In the genomic region with DNA sequence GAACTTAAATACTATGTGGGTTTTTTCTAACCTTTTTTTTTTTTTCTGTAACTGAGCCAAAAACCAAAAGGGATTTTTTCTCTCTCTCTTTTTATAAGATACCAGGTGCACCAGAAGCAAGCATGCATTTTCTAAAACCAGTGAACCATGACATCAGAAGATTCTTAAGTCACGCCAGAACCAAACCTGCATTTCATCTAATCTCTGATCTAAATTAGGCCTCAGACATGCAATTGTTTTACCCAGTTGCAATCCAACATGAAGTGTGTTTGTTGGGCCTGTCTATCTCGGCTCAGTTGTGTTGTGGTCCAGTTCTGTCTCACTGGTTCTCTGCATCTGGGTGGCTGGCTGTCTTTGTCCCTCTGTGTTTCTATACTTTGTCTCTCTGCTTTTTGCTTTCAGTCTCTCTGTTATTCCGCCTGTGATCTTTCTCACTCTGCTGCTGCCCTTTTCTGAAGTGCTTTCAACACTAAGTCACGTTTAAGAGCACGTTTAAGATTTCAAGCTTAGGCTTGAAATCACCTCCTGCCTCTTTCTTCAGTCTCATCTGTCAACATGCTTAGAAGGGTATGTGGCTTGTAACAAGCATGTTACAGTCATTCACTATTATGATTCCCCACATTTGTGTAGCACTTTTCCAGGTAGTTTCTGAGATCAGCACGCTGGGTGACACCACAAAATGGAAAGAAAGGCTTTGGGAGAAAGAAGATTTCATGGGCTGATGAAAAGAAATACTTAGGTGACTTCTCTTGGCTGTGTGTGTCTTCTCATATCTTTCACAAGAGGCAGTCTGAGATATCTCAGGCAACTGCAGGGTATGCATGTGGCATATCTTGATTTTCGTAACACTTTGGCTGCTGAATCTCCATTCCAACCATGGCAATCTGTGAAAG, we compare ENCODE assay signal across 13 cellular contexts.
DNase-seq lines count a peak whose midpoint lies in the region; ATAC-seq, FAIRE-seq and TF ChIP-seq lines count a peak whose summit lies in the region.
"Had no signal": no experiment of that assay in that cellular context is flagged by ENCODE, and none has a peak within 500 bp of the region (broad histone marks: within the 10 kb centered on the region; RNA-seq: fewer than 3 reads in every experiment).

No MANE protein-coding gene starts in this region.

- no peaks in the 10 kb centered on the region for H3K79me2 ChIP-seq in H1 (ENCODE audit: control insufficient read depth in 1 of 2, insufficient read depth in 2 of 2, low read length in 2 of 2)
- H3K79me2 ChIP-seq: hepatocyte had no signal

- WGBS in H1 (ENCODE audit: extremely low coverage in 1 of 2, insufficient coverage in 1 of 2, insufficient read length in 1 of 2, insufficient replicate concordance in 2 of 2, low coverage in 1 of 2, low lambda C conversion rate in 2 of 2, missing lambda C conversion rate in 1 of 2), 2 experiments = 80% methylated on average over 7 of the region's 7 CpGs; no CpG with 5 or more reads in 1 of the 2 experiments

- H3K9me3 ChIP-seq in H1 (ENCODE audit: insufficient read depth in 2 of 2, low read depth in 1 of 2, low read length in 1 of 2) = peaks cover 15 to 18% of the 10 kb centered on the region in 2 experiments
- H3K9me3 ChIP-seq: colonic mucosa had no signal

- H4K5ac ChIP-seq in H1 (ENCODE audit: insufficient read length, low read depth, low read length) = no peak overlapping the region

- H3K4me3 ChIP-seq in H1 (ENCODE audit: extremely low read depth in 1 of 4, insufficient read depth in 2 of 4, low read depth in 3 of 4, low read length in 4 of 4) = no peak overlapping the region
- H3K4me3 ChIP-seq: colonic mucosa, hepatocyte, upper lobe of right lung had no signal

- H3K4me1 ChIP-seq in H1 (replicated peaks in 1 of 4; ENCODE audit: control insufficient read depth in 3 of 4, insufficient read depth in 4 of 4, low read length in 3 of 4) = no peaks in the 10 kb centered on the region
- H3K4me1 ChIP-seq: colonic mucosa, upper lobe of right lung had no signal

- no peak overlapping the region for H2BK20ac ChIP-seq in H1 (ENCODE audit: low read length)

- H2BK5ac ChIP-seq in H1 (ENCODE audit: low read depth, low read length) = no peak overlapping the region

- H4K20me1 ChIP-seq in H1 (replicated peaks in 1 of 2; ENCODE audit: control insufficient read depth in 1 of 2, insufficient read depth in 2 of 2, low read length in 2 of 2) = no peaks in the 10 kb centered on the region

- peak overlapping the region; percentile 82 for H3K4ac ChIP-seq in H1 (replicated peaks; ENCODE audit: insufficient read length, low read depth, low read length)

- H4K8ac ChIP-seq in H1 (ENCODE audit: extremely low read depth, insufficient read depth, low read length) = no peak overlapping the region

- no peak overlapping the region for H3K18ac ChIP-seq in H1 (ENCODE audit: extremely low read depth, low read length)

- H3K9ac ChIP-seq in H1 (replicated peaks in 1 of 4; ENCODE audit: extremely low read depth in 1 of 4, low read depth in 3 of 4, low read length in 3 of 4) = no peak overlapping the region

- H2AK5ac ChIP-seq in H1 (ENCODE audit: low read depth, low read length) = no peak overlapping the region

- no peak overlapping the region for H4K91ac ChIP-seq in H1 (replicated peaks; ENCODE audit: insufficient read length, low read length)

- no peak overlapping the region for H3K4me2 ChIP-seq in H1 (ENCODE audit: insufficient read depth in 1 of 2, low read depth in 2 of 2, low read length in 2 of 2)
- H3K4me2 ChIP-seq: hepatocyte had no signal

- H3K23me2 ChIP-seq in H1 (ENCODE audit: low read depth, low read length) = no peaks in the 10 kb centered on the region

- no peak overlapping the region for H3K27ac ChIP-seq in H1 (ENCODE audit: low read depth, low read length)
- H3K27ac ChIP-seq: colonic mucosa, hepatocyte, upper lobe of right lung had no signal

- H2BK12ac ChIP-seq in H1 (ENCODE audit: low read depth, low read length) = no peak overlapping the region

- DNase-seq in H1 (ENCODE audit: low read depth in 1 of 2, low spot score in 2 of 2) = no peak
- no peak for DNase-seq in germinal center (ENCODE audit: low spot score)
- DNase-seq in SHP77 (lab: John Stamatoyannopoulos, UW) = no peak
- DNase-seq in stimulated activated CD4-positive, alpha-beta T cell treated with anti-CD3 and anti-CD28 coated beads, Interleukin-4, amount 100 ng/mL, for 1 hour = no peak
- no peak for DNase-seq in activated CD4-positive, CD25-positive, alpha-beta regulatory T cell treated with anti-CD3 and anti-CD28 coated beads, Interleukin-2, amount 50 U/mL, for 72 hours
- DNase-seq: colonic mucosa; COR-L47; stimulated activated CD4-positive, alpha-beta T cell treated with anti-CD3 and anti-CD28 coated beads, Interleukin-1b, Interleukin-23, amount 100 ng/mL, for 48 hours; upper lobe of right lung had no signal

- H3K79me1 ChIP-seq in H1 (ENCODE audit: low read depth, low read length) = no peaks in the 10 kb centered on the region

- ATAC-seq in GM18502 (IDR thresholded peaks at IDR 0.05; ENCODE audit: poor library complexity, unreplicated experiment) (peak; percentile 68), GM21529 (IDR thresholded peaks at IDR 0.05; ENCODE audit: unreplicated experiment) (peak; percentile 77), HG03520 (IDR thresholded peaks at IDR 0.05; ENCODE audit: unreplicated experiment) (peak; percentile 51)
- ATAC-seq: upper lobe of right lung had no signal

- no peak for TF ChIP-seq RAD21 in H1 (IDR thresholded peaks at IDR 0.05 in 1 of 2, conservative IDR thresholded peaks at IDR 0.05 in 1 of 2; ENCODE audit: low read depth in 2 of 2, low read length in 2 of 2)

- H2BK120ac ChIP-seq in H1 (replicated peaks; ENCODE audit: low read depth, low read length) = no peak overlapping the region

- no peak for TF ChIP-seq EP300 in H1 (IDR thresholded peaks at IDR 0.05; ENCODE audit: borderline replicate concordance in 1 of 2, low read depth in 2 of 2, low read length in 2 of 2)

- H2AFZ ChIP-seq in H1 (ENCODE audit: low read length) = no peak overlapping the region
- H2AFZ ChIP-seq: hepatocyte had no signal

- no peak for TF ChIP-seq POLR2A in H1 (IDR thresholded peaks at IDR 0.05; ENCODE audit: control extremely low read depth in 1 of 2, low read depth in 2 of 2, low read length in 2 of 2)

- H3K36me3 ChIP-seq in H1 (ENCODE audit: control insufficient read depth in 2 of 4, insufficient read depth in 4 of 4, low read length in 3 of 4) = peaks cover 0 to 5% (median 2%) of the 10 kb centered on the region in 4 experiments; a peak in 2 of 8 replicates
- H3K36me3 ChIP-seq: colonic mucosa, upper lobe of right lung had no signal

- TF ChIP-seq CTCF in H1 (IDR thresholded peaks at IDR 0.05; ENCODE audit: control extremely low read depth in 1 of 3, insufficient read depth in 1 of 3, low read depth in 1 of 3, low read length in 3 of 3) = no peak

- H3K23ac ChIP-seq in H1 (ENCODE audit: insufficient read length) = no peak overlapping the region

- no peak overlapping the region for H3K56ac ChIP-seq in H1 (replicated peaks; ENCODE audit: insufficient read length, low read depth, low read length)

- H3K27me3 ChIP-seq in H1 (replicated peaks in 1 of 4; ENCODE audit: control insufficient read depth in 3 of 4, extremely low read depth in 1 of 4, insufficient read depth in 3 of 4, low read length in 3 of 4) = no peaks in the 10 kb centered on the region
- H3K27me3 ChIP-seq: colonic mucosa, hepatocyte, upper lobe of right lung had no signal

- H2BK15ac ChIP-seq in H1 (ENCODE audit: low read length) = no peak overlapping the region

- no peak for FAIRE-seq in H1 (lab: Jason Lieb, UNC)

- no peak overlapping the region for H3K14ac ChIP-seq in H1 (ENCODE audit: insufficient read length)

- POLR2A ChIA-PET in H1 (lab: Charles Lee; ENCODE audit: partially characterized antibody) = no interaction called here

- CTCF ChIA-PET in H1 (lab: Charles Lee; ENCODE audit: partially characterized antibody) = interaction anchor here (0.7 to 1.5 kb wide), 4 partner anchors 62 to 494 kb away, joined by 3 to 7 read pairs (median 3); no protein-coding TSS in a partner anchor

TF ChIP-seq in H1, 55 proteins besides CTCF, POLR2A, EP300 and RAD21 (continues in another document):
- TF ChIP-seq JUN (IDR thresholded peaks at IDR 0.05; ENCODE audit: low read depth, low read length) (no peak), POU5F1 (IDR thresholded peaks at IDR 0.05; ENCODE audit: low read depth, low read length) (no peak), BRCA1 (IDR thresholded peaks at IDR 0.05; ENCODE audit: low read depth, low read length) (no peak), FOSL1 (IDR thresholded peaks at IDR 0.05; ENCODE audit: insufficient read depth, low read depth, low read length) (no peak), SUZ12 (IDR thresholded peaks at IDR 0.05; ENCODE audit: low read length) (no peak), CEBPB (IDR thresholded peaks at IDR 0.05; ENCODE audit: low read depth, low read length) (no peak), ZNF274 (IDR thresholded peaks at IDR 0.05; ENCODE audit: borderline replicate concordance, extremely low read depth, low read length) (no peak), SIRT6 (IDR thresholded peaks at IDR 0.05; ENCODE audit: low read length) (no peak)
- TF ChIP-seq, protein P1, sequence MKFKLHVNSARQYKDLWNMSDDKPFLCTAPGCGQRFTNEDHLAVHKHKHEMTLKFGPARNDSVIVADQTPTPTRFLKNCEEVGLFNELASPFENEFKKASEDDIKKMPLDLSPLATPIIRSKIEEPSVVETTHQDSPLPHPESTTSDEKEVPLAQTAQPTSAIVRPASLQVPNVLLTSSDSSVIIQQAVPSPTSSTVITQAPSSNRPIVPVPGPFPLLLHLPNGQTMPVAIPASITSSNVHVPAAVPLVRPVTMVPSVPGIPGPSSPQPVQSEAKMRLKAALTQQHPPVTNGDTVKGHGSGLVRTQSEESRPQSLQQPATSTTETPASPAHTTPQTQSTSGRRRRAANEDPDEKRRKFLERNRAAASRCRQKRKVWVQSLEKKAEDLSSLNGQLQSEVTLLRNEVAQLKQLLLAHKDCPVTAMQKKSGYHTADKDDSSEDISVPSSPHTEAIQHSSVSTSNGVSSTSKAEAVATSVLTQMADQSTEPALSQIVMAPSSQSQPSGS (IDR thresholded peaks at IDR 0.05; ENCODE audit: low read length) = no peak
